9 cellular contexts compared by ENCODE assay signal in the genomic region with DNA sequence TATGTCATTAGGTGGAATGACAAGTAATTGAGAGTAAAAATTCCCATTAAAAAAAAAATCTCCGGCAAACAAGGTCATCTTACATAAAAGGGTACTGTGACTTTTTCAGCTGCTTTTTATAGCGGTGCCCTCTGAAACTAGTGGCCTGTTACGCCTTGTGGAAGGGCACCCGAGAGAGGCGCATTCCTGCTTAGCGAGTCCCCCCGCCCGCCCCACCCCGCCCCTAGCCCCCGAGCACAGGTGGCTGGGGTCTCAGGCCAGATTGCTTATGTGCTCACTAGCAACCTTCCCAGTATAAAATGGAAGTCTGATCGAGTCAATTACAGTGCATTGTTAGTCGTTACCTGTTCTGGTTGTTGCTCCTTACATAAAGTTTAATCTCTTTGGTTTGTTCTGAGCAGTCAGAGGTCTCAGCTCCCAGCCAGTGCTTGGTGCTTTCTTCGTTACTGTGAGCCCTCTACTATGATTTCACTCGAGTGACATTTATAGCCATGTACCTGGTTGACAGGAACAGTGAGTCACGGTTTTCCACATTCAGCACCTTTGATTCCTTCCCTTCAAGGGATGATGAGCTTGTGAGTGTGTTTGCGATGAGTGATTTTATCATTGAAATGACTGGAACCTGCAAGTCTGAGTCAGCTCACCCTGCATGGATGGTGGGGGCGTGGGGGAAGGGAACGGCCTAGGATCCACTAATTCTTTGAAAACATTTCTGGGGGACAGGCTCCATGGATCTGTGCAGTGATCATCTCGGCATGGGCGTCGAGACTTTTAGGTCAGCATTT. TPM values are rescaled to one million over a fixed set of nuclear protein-coding genes. Genes with fewer than 3 reads are reported as not detected.
DNase-seq lines count a peak whose midpoint lies in the region; ATAC-seq lines count a peak whose summit lies in the region.
"Had no signal": no experiment of that assay in that cellular context is flagged by ENCODE, and none has a peak within 500 bp of the region (broad histone marks: within the 10 kb centered on the region; RNA-seq: fewer than 3 reads in every experiment).

No MANE protein-coding gene starts in this region.

- H3K36me3 Mint-ChIP-seq in activated CD4-positive, alpha-beta T cell treated with anti-CD3 and anti-CD28 coated beads for 36 hours (ENCODE audit: low read depth), result peaks cover 3% of the 10 kb centered on the region
- peaks cover 5% of the 10 kb centered on the region for H3K36me3 Mint-ChIP-seq in activated CD4-positive, alpha-beta T cell treated with anti-CD3 and anti-CD28 coated beads, Interleukin-2, amount 10 ng/mL, durations not matched to agents 7 days and 5 days (ENCODE audit: low read depth)
- H3K36me3 Mint-ChIP-seq in stimulated activated effector memory CD8-positive, alpha-beta T cell treated with anti-CD3 and anti-CD28 coated beads, Interleukin-12 subunit alpha, Interleukin-12 subunit beta, amount 100 ng/mL, for 72 hours, result peaks cover 6% of the 10 kb centered on the region

- peaks cover 46% of the 10 kb centered on the region for H3K4me1 Mint-ChIP-seq in activated CD4-positive, alpha-beta T cell treated with anti-CD3 and anti-CD28 coated beads for 36 hours
- H3K4me1 Mint-ChIP-seq in activated CD4-positive, alpha-beta T cell treated with anti-CD3 and anti-CD28 coated beads, Interleukin-2, amount 10 ng/mL, durations not matched to agents 7 days and 5 days, result peaks cover 21% of the 10 kb centered on the region
- H3K4me1 Mint-ChIP-seq in stimulated activated effector memory CD8-positive, alpha-beta T cell treated with anti-CD3 and anti-CD28 coated beads, Interleukin-12 subunit alpha, Interleukin-12 subunit beta, amount 100 ng/mL, for 72 hours, result peaks cover 38% of the 10 kb centered on the region

- H3K4me3 Mint-ChIP-seq in activated CD4-positive, alpha-beta T cell treated with anti-CD3 and anti-CD28 coated beads for 36 hours, result peak overlapping the region; percentile 51
- no peak overlapping the region for H3K4me3 Mint-ChIP-seq in activated CD4-positive, alpha-beta T cell treated with anti-CD3 and anti-CD28 coated beads, Interleukin-2, amount 10 ng/mL, durations not matched to agents 7 days and 5 days
- H3K4me3 Mint-ChIP-seq in stimulated activated effector memory CD8-positive, alpha-beta T cell treated with anti-CD3 and anti-CD28 coated beads, Interleukin-12 subunit alpha, Interleukin-12 subunit beta, amount 100 ng/mL, for 72 hours, result no peak overlapping the region

- DNase-seq in activated CD4-positive, alpha-beta T cell treated with anti-CD3 and anti-CD28 coated beads for 36 hours, result peak; percentile 88
- no peak for DNase-seq in activated CD4-positive, alpha-beta T cell treated with anti-CD3 and anti-CD28 coated beads, Interleukin-2, amount 10 ng/mL, durations not matched to agents 7 days and 5 days
- DNase-seq in activated naive CD4-positive, alpha-beta T cell treated with anti-CD3 and anti-CD28 coated beads, Interleukin-2, amount 50 U/mL, for 16 hours, result peak; percentile 84
- peak; percentile 65 for DNase-seq in left kidney (ENCODE audit: low read depth, low spot score)
- no peak for DNase-seq in stimulated activated effector memory CD8-positive, alpha-beta T cell treated with anti-CD3 and anti-CD28 coated beads, Interleukin-12 subunit alpha, Interleukin-12 subunit beta, amount 100 ng/mL, for 72 hours (ENCODE audit: low spot score in 2 of 2)
- DNase-seq: MG63 had no signal

- H3K27ac Mint-ChIP-seq in activated CD4-positive, alpha-beta T cell treated with anti-CD3 and anti-CD28 coated beads for 36 hours, result peak overlapping the region; percentile 91
- H3K27ac Mint-ChIP-seq in activated CD4-positive, alpha-beta T cell treated with anti-CD3 and anti-CD28 coated beads, Interleukin-2, amount 10 ng/mL, durations not matched to agents 7 days and 5 days, result no peak overlapping the region
- H3K27ac Mint-ChIP-seq in stimulated activated effector memory CD8-positive, alpha-beta T cell treated with anti-CD3 and anti-CD28 coated beads, Interleukin-12 subunit alpha, Interleukin-12 subunit beta, amount 100 ng/mL, for 72 hours, result no peak overlapping the region

- peak; percentile 89 for ATAC-seq in activated CD4-positive, alpha-beta T cell treated with anti-CD3 and anti-CD28 coated beads for 36 hours
- ATAC-seq in stimulated activated effector memory CD8-positive, alpha-beta T cell treated with anti-CD3 and anti-CD28 coated beads, Interleukin-12 subunit alpha, Interleukin-12 subunit beta, amount 100 ng/mL, for 72 hours, result peak; percentile 79
- ATAC-seq in GM21737 (IDR thresholded peaks at IDR 0.05; ENCODE audit: unreplicated experiment), result no peak
- ATAC-seq in GM21528 (IDR thresholded peaks at IDR 0.05; ENCODE audit: low FRiP score, unreplicated experiment), result no peak
- no peak for ATAC-seq in HG02763 (IDR thresholded peaks at IDR 0.05; ENCODE audit: unreplicated experiment)

- no peaks in the 10 kb centered on the region for H3K27me3 Mint-ChIP-seq in activated CD4-positive, alpha-beta T cell treated with anti-CD3 and anti-CD28 coated beads for 36 hours
- H3K27me3 Mint-ChIP-seq in activated CD4-positive, alpha-beta T cell treated with anti-CD3 and anti-CD28 coated beads, Interleukin-2, amount 10 ng/mL, durations not matched to agents 7 days and 5 days, result no peaks in the 10 kb centered on the region

- CTCF ChIA-PET in activated CD4-positive, alpha-beta T cell treated with anti-CD3 and anti-CD28 coated beads for 36 hours (lab: Charles Lee), result interaction anchor here (0.5 to 1.6 kb wide), 5 partner anchors 9 to 124 kb away, joined by 3 to 5 read pairs (median 4); no protein-coding TSS in a partner anchor
- CTCF ChIA-PET in activated CD4-positive, alpha-beta T cell treated with anti-CD3 and anti-CD28 coated beads, Interleukin-2, amount 10 ng/mL, durations not matched to agents 7 days and 5 days (lab: Charles Lee), result no interaction called here

- H3K9me3 Mint-ChIP-seq in activated CD4-positive, alpha-beta T cell treated with anti-CD3 and anti-CD28 coated beads for 36 hours (ENCODE audit: low read depth), result no peaks in the 10 kb centered on the region
- H3K9me3 Mint-ChIP-seq in activated CD4-positive, alpha-beta T cell treated with anti-CD3 and anti-CD28 coated beads, Interleukin-2, amount 10 ng/mL, durations not matched to agents 7 days and 5 days, result peaks cover 3% of the 10 kb centered on the region
- no peaks in the 10 kb centered on the region for H3K9me3 Mint-ChIP-seq in stimulated activated effector memory CD8-positive, alpha-beta T cell treated with anti-CD3 and anti-CD28 coated beads, Interleukin-12 subunit alpha, Interleukin-12 subunit beta, amount 100 ng/mL, for 72 hours

- POLR2A ChIA-PET in activated CD4-positive, alpha-beta T cell treated with anti-CD3 and anti-CD28 coated beads for 36 hours (lab: Charles Lee), result interaction anchor here (0.6 to 1.7 kb wide), 6 partner anchors 25 to 336 kb away, joined by 3 to 8 read pairs (median 4); no protein-coding TSS in a partner anchor
- POLR2A ChIA-PET in activated CD4-positive, alpha-beta T cell treated with anti-CD3 and anti-CD28 coated beads, Interleukin-2, amount 10 ng/mL, durations not matched to agents 7 days and 5 days (lab: Charles Lee), result no interaction called here

- intact Hi-C loops in activated CD4-positive, alpha-beta T cell treated with anti-CD3 and anti-CD28 coated beads for 36 hours (cut with DNase I, micrococcal nuclease), result loop anchor here (1.0 to 2.0 kb wide), 8 partner anchors 33 to 740 kb away; a partner anchor contains a TSS

RNA-seq across cellular contexts. Expression of a gene that starts 47.6 kb away (rescaled TPM):
- 1 to 10 TPM; 2.4 to 2.5 TPM for total RNA-seq in activated CD4-positive, alpha-beta T cell treated with anti-CD3 and anti-CD28 coated beads for 36 hours
- total RNA-seq in activated CD4-positive, alpha-beta T cell treated with anti-CD3 and anti-CD28 coated beads, Interleukin-2, amount 10 ng/mL, durations not matched to agents 7 days and 5 days, result 1 to 10 TPM; 7.8 to 9.8 TPM

Comparison
In these comparisons a context has a peak if more than half of its experiments do, and no peak if none do; other contexts are left out.
1. DNase-seq: peak in activated CD4-positive, alpha-beta T cell treated with anti-CD3 and anti-CD28 coated beads for 36 hours (single experiment), activated naive CD4-positive, alpha-beta T cell treated with anti-CD3 and anti-CD28 coated beads, Interleukin-2, amount 50 U/mL, for 16 hours (single experiment) and left kidney (single experiment); none in activated CD4-positive, alpha-beta T cell treated with anti-CD3 and anti-CD28 coated beads, Interleukin-2, amount 10 ng/mL, durations not matched to agents 7 days and 5 days (single experiment) and stimulated activated effector memory CD8-positive, alpha-beta T cell treated with anti-CD3 and anti-CD28 coated beads, Interleukin-12 subunit alpha, Interleukin-12 subunit beta, amount 100 ng/mL, for 72 hours (0 of 2).
2. ATAC-seq: peak in activated CD4-positive, alpha-beta T cell treated with anti-CD3 and anti-CD28 coated beads for 36 hours (single experiment) and stimulated activated effector memory CD8-positive, alpha-beta T cell treated with anti-CD3 and anti-CD28 coated beads, Interleukin-12 subunit alpha, Interleukin-12 subunit beta, amount 100 ng/mL, for 72 hours (single experiment); none in GM21737 (single experiment), GM21528 (single experiment) and HG02763 (single experiment).